In genomic region chr11:115659061-115659963, GRCh38 we compare ENCODE assay signal across 9 cellular contexts.
DNase-seq lines count a peak whose midpoint lies in the region; ATAC-seq and TF ChIP-seq lines count a peak whose summit lies in the region.
"Had no signal": no experiment of that assay in that cellular context is flagged by ENCODE, and none has a peak within 500 bp of the region (broad histone marks: within the 10 kb centered on the region; RNA-seq: fewer than 3 reads in every experiment).

No MANE protein-coding gene starts in this region.

- H3K27ac Mint-ChIP-seq in endothelial cell (ENCODE audit: unreplicated experiment) = no peak overlapping the region

- in situ Hi-C loops in KBM-7 (cut with MboI; ENCODE audit: low pct_unique_long_range_greater_than_20kb, low sequenced_read_pairs) = no loop called here

- TF ChIP-seq CTCF in AG09309 (IDR thresholded peaks at IDR 0.05; ENCODE audit: control insufficient read depth, insufficient read depth, low read depth, low read length, missing control alignments) (no peak), endothelial cell (IDR thresholded peaks at IDR 0.05; ENCODE audit: unreplicated experiment) (no peak)

- peaks cover 3% of the 10 kb centered on the region for H3K36me3 Mint-ChIP-seq in endothelial cell (ENCODE audit: low read depth, unreplicated experiment)

- H3K9me3 Mint-ChIP-seq in endothelial cell (ENCODE audit: unreplicated experiment) = no peaks in the 10 kb centered on the region

- peak overlapping the region; percentile 27 for H3K4me3 ChIP-seq in AG09309 (ENCODE audit: control insufficient read depth, low read depth, low read length)

- DNase-seq in AG09309 (ENCODE audit: low read depth) (no peak), NCI-H1417 treated with DMSO at 0.1 percent for 48 hours (lab: John Stamatoyannopoulos, UW) (peak; percentile 37), endothelial cell (ENCODE audit: low spot score) (peak; percentile 59), myocyte (ENCODE audit: low read depth) (peak; percentile 1), hippocampal formation (lab: John Stamatoyannopoulos, UW) (no peak), KBM-7 (no peak), SHP77 treated with DMSO at 0.1 percent for 48 hours (lab: John Stamatoyannopoulos, UW) (no peak)
- DNase-seq: DMS153 had no signal

- ATAC-seq in GM19395 (IDR thresholded peaks at IDR 0.05; ENCODE audit: unreplicated experiment) = no peak

- H3K27me3 Mint-ChIP-seq in endothelial cell (ENCODE audit: unreplicated experiment) = peaks cover 15% of the 10 kb centered on the region

- peak overlapping the region; percentile 79 for H3K4me3 Mint-ChIP-seq in endothelial cell (ENCODE audit: unreplicated experiment)

- H3K4me1 Mint-ChIP-seq in endothelial cell (ENCODE audit: unreplicated experiment) = peaks cover 5% of the 10 kb centered on the region

Comparison
In these comparisons a context has a peak if more than half of its experiments do, and no peak if none do; other contexts are left out.
1. DNase-seq: peak in NCI-H1417 treated with DMSO at 0.1 percent for 48 hours (single experiment), endothelial cell (single experiment) and myocyte (single experiment); none in AG09309 (single experiment), hippocampal formation (0 of 2), KBM-7 (single experiment) and SHP77 treated with DMSO at 0.1 percent for 48 hours (single experiment).